ENCODE assay signal across 20 cellular contexts in genomic region chr4:3873446-3874415, GRCh38.
DNase-seq lines count a peak whose midpoint lies in the region; ATAC-seq and TF ChIP-seq lines count a peak whose summit lies in the region.
"Had no signal": no experiment of that assay in that cellular context is flagged by ENCODE, and none has a peak within 500 bp of the region (broad histone marks: within the 10 kb centered on the region; RNA-seq: fewer than 3 reads in every experiment).

No MANE protein-coding gene starts in this region.

- H3F3A ChIP-seq in GM23338 (replicated peaks; ENCODE audit: low read depth), result 0 out of 2 replicates have a peak, but pooled peaks cover 3% of the 10 kb centered on the region

- ATAC-seq in GM23338, result peak; percentile 72
- no peak for ATAC-seq in T-helper 17 cell
- ATAC-seq: foreskin keratinocyte; stimulated activated naive CD8-positive, alpha-beta T cell treated with anti-CD3 and anti-CD28 coated beads, Interleukin-15, amount 100 ng/mL, for 72 hours had no signal

- H3K9me3 ChIP-seq in BLaER1 (peaks cover 32% of the 10 kb centered on the region), T-helper 17 cell (ENCODE audit: control insufficient read depth, low read length, poor library complexity, severe bottlenecking) (peaks cover 3% of the 10 kb centered on the region)
- H3K9me3 ChIP-seq: vagina had no signal

- DNase-seq in GM23338 (ENCODE audit: low spot score) (peak; percentile 83), RPMI8226 (peak; percentile 45), islet precursor cell (peak; percentile 68), SKM-1 (lab: John Stamatoyannopoulos, UW; ENCODE audit: unreplicated experiment) (no peak), T-helper 17 cell (no peak)
- DNase-seq in activated T-helper 1 cell treated with anti-CD3 and anti-CD28 coated beads, Interleukin-12 subunit alpha, Interleukin-12 subunit beta, Interleukin-2, Interleukin-4 antibody, amounts not matched to agents 30 ng/mL and 10 ng/mL and 1 ng/mL, durations not matched to agents 14 hours and 24 hours and 36 hours (ENCODE audit: low spot score), result no peak
- DNase-seq in activated CD4-positive, alpha-beta T cell treated with anti-CD3 and anti-CD28 coated beads, Interleukin-2, amount 50 U/mL, for 48 hours, result no peak
- DNase-seq: activated CD4-positive, alpha-beta T cell treated with anti-CD3 and anti-CD28 coated beads for 1 hour; activated T-cell treated with anti-CD3 and anti-CD28 coated beads for 4 hours; DMS79; foreskin keratinocyte; HFFc6; Kasumi-1; NCI-H1436; stimulated activated naive CD8-positive, alpha-beta T cell treated with anti-CD3 and anti-CD28 coated beads, Interleukin-15, amount 100 ng/mL, for 72 hours had no signal

- intact Hi-C loops in activated T-helper 1 cell treated with anti-CD3 and anti-CD28 coated beads, Interleukin-12 subunit alpha, Interleukin-12 subunit beta, Interleukin-2, Interleukin-4 antibody, amounts not matched to agents 30 ng/mL and 10 ng/mL and 1 ng/mL, durations not matched to agents 14 hours and 24 hours and 36 hours (cut with micrococcal nuclease), result no loop called here

- H3K9me3 Mint-ChIP-seq in GM23338, result peaks cover 22% of the 10 kb centered on the region; the same call in 2 of the 3 replicates
- no peaks in the 10 kb centered on the region for H3K9me3 Mint-ChIP-seq in activated T-helper 1 cell treated with anti-CD3 and anti-CD28 coated beads, Interleukin-12 subunit alpha, Interleukin-12 subunit beta, Interleukin-2, Interleukin-4 antibody, amounts not matched to agents 30 ng/mL and 10 ng/mL and 1 ng/mL, durations not matched to agents 14 hours and 24 hours and 36 hours
- H3K9me3 Mint-ChIP-seq: central memory CD8-positive, alpha-beta T cell had no signal

- TF ChIP-seq CTCF in GM23338 (conservative IDR thresholded peaks at IDR 0.05; ENCODE audit: low read depth in 2 of 2), result no peak

- no peak overlapping the region for H3K27ac ChIP-seq in BLaER1
- no peak overlapping the region for H3K27ac ChIP-seq in GM23338 (ENCODE audit: low read depth)
- H3K27ac ChIP-seq: foreskin keratinocyte, RWPE1, vagina had no signal

- no peaks in the 10 kb centered on the region for H3K9me2 ChIP-seq in GM23338 (ENCODE audit: insufficient read depth)

- H3K79me2 ChIP-seq in GM23338 (replicated peaks; ENCODE audit: insufficient read depth), result no peaks in the 10 kb centered on the region

- H4K20me1 ChIP-seq in BLaER1, result no peaks in the 10 kb centered on the region
- H4K20me1 ChIP-seq in GM23338 (replicated peaks; ENCODE audit: insufficient read depth), result no peaks in the 10 kb centered on the region

- H3K4me1 Mint-ChIP-seq in GM23338 (peaks cover 17% of the 10 kb centered on the region), T-helper 17 cell (peaks cover 5% of the 10 kb centered on the region)
- no peaks in the 10 kb centered on the region for H3K4me1 Mint-ChIP-seq in activated T-helper 1 cell treated with anti-CD3 and anti-CD28 coated beads, Interleukin-12 subunit alpha, Interleukin-12 subunit beta, Interleukin-2, Interleukin-4 antibody, amounts not matched to agents 30 ng/mL and 10 ng/mL and 1 ng/mL, durations not matched to agents 14 hours and 24 hours and 36 hours (ENCODE audit: low read depth)

- H3K27me3 Mint-ChIP-seq in GM23338 (ENCODE audit: insufficient read depth, low read depth, poor library complexity), result peaks cover 40% of the 10 kb centered on the region
- peaks cover 55% of the 10 kb centered on the region for H3K27me3 Mint-ChIP-seq in T-helper 17 cell
- H3K27me3 Mint-ChIP-seq in activated T-helper 1 cell treated with anti-CD3 and anti-CD28 coated beads, Interleukin-12 subunit alpha, Interleukin-12 subunit beta, Interleukin-2, Interleukin-4 antibody, amounts not matched to agents 30 ng/mL and 10 ng/mL and 1 ng/mL, durations not matched to agents 14 hours and 24 hours and 36 hours (ENCODE audit: insufficient read depth), result peaks cover 40% of the 10 kb centered on the region

- peak overlapping the region; percentile 48; the same call in 2 of the 3 replicates for H3K4me3 Mint-ChIP-seq in GM23338
- no peak overlapping the region for H3K4me3 Mint-ChIP-seq in T-helper 17 cell
- H3K4me3 Mint-ChIP-seq in activated T-helper 1 cell treated with anti-CD3 and anti-CD28 coated beads, Interleukin-12 subunit alpha, Interleukin-12 subunit beta, Interleukin-2, Interleukin-4 antibody, amounts not matched to agents 30 ng/mL and 10 ng/mL and 1 ng/mL, durations not matched to agents 14 hours and 24 hours and 36 hours, result no peak overlapping the region
- H3K4me3 Mint-ChIP-seq: B cell; central memory CD8-positive, alpha-beta T cell; HFFc6; stimulated activated naive CD8-positive, alpha-beta T cell treated with anti-CD3 and anti-CD28 coated beads, Interleukin-15, amount 100 ng/mL, for 72 hours had no signal

- H3K4me2 ChIP-seq in BLaER1 (peak overlapping the region; percentile 97), GM23338 (peak overlapping the region; percentile 81)

- H3K4me1 ChIP-seq in BLaER1, result peaks cover 47% of the 10 kb centered on the region
- H3K4me1 ChIP-seq in GM23338 (ENCODE audit: insufficient read depth), result no peaks in the 10 kb centered on the region
- H3K4me1 ChIP-seq: foreskin keratinocyte had no signal

- H3K27me3 ChIP-seq in BLaER1, result peaks cover 27% of the 10 kb centered on the region
- H3K27me3 ChIP-seq in GM23338 (ENCODE audit: insufficient read depth), result peaks cover 44% of the 10 kb centered on the region
- H3K27me3 ChIP-seq: vagina had no signal

- H3K36me3 Mint-ChIP-seq in GM23338 (ENCODE audit: low read depth) (peaks cover 11% of the 10 kb centered on the region; the same call in 1 of the 3 replicates), T-helper 17 cell (ENCODE audit: low read depth) (peaks cover 8% of the 10 kb centered on the region)
- no peaks in the 10 kb centered on the region for H3K36me3 Mint-ChIP-seq in activated T-helper 1 cell treated with anti-CD3 and anti-CD28 coated beads, Interleukin-12 subunit alpha, Interleukin-12 subunit beta, Interleukin-2, Interleukin-4 antibody, amounts not matched to agents 30 ng/mL and 10 ng/mL and 1 ng/mL, durations not matched to agents 14 hours and 24 hours and 36 hours (ENCODE audit: low read depth)

- no peak overlapping the region for H3K9ac ChIP-seq in BLaER1

- H3K4me3 ChIP-seq in BLaER1, result no peak overlapping the region
- peak overlapping the region; percentile 46 for H3K4me3 ChIP-seq in GM23338
- H3K4me3 ChIP-seq: vagina had no signal

- no peak overlapping the region for H2AFZ ChIP-seq in GM23338

- H3K27ac Mint-ChIP-seq in GM23338, result no peak overlapping the region
- no peak overlapping the region for H3K27ac Mint-ChIP-seq in T-helper 17 cell
- H3K27ac Mint-ChIP-seq in activated T-helper 1 cell treated with anti-CD3 and anti-CD28 coated beads, Interleukin-12 subunit alpha, Interleukin-12 subunit beta, Interleukin-2, Interleukin-4 antibody, amounts not matched to agents 30 ng/mL and 10 ng/mL and 1 ng/mL, durations not matched to agents 14 hours and 24 hours and 36 hours, result no peak overlapping the region
- H3K27ac Mint-ChIP-seq: B cell; HFFc6; stimulated activated naive CD8-positive, alpha-beta T cell treated with anti-CD3 and anti-CD28 coated beads, Interleukin-15, amount 100 ng/mL, for 72 hours had no signal

- H3K36me3 ChIP-seq in BLaER1, result no peaks in the 10 kb centered on the region
- no peaks in the 10 kb centered on the region for H3K36me3 ChIP-seq in GM23338 (ENCODE audit: insufficient read depth)
- H3K36me3 ChIP-seq: vagina had no signal

Comparison
In these comparisons a context has a peak if more than half of its experiments do, and no peak if none do; other contexts are left out.
1. DNase-seq: peak in GM23338 (single experiment), RPMI8226 (single experiment) and islet precursor cell (single experiment); none in SKM-1 (single experiment), T-helper 17 cell (0 of 3), activated T-helper 1 cell treated with anti-CD3 and anti-CD28 coated beads, Interleukin-12 subunit alpha, Interleukin-12 subunit beta, Interleukin-2, Interleukin-4 antibody, amounts not matched to agents 30 ng/mL and 10 ng/mL and 1 ng/mL, durations not matched to agents 14 hours and 24 hours and 36 hours (single experiment) and activated CD4-positive, alpha-beta T cell treated with anti-CD3 and anti-CD28 coated beads, Interleukin-2, amount 50 U/mL, for 48 hours (0 of 2).